ENCODE assay signal across 8 cellular contexts in genomic region chr12:89949457-89950195, GRCh38.
DNase-seq lines count a peak whose midpoint lies in the region; ATAC-seq, FAIRE-seq and TF ChIP-seq lines count a peak whose summit lies in the region.

No MANE protein-coding gene starts in this region.

- no TSS peak for BruUV-seq in Panc1 (replicated peaks; lab: Mats Ljungman, UMichigan)

- H3K4me3 Mint-ChIP-seq in mesothelial cell of epicardium: no peak overlapping the region

- CTCF ChIA-PET in Panc1 (lab: Charles Lee): no interaction called here

- no peaks in the 10 kb centered on the region for H3K27me3 Mint-ChIP-seq in mesothelial cell of epicardium (ENCODE audit: low read depth)

- TF ChIP-seq CTCF in Panc1 (IDR thresholded peaks at IDR 0.05): peak; percentile 10; the same call in 1 of the 2 replicates
- TF ChIP-seq CTCF in bronchial epithelial cell (IDR thresholded peaks at IDR 0.05; ENCODE audit: insufficient read depth, low read length, severe bottlenecking): no peak
- TF ChIP-seq CTCF in mesothelial cell of epicardium (IDR thresholded peaks at IDR 0.05; ENCODE audit: unreplicated experiment): no peak

- peaks cover 74% of the 10 kb centered on the region for H3K4me1 Mint-ChIP-seq in mesothelial cell of epicardium

- ATAC-seq in GM18858 (IDR thresholded peaks at IDR 0.05; ENCODE audit: unreplicated experiment): peak; percentile 88
- ATAC-seq in HG02981 (IDR thresholded peaks at IDR 0.05; ENCODE audit: unreplicated experiment): peak; percentile 95
- ATAC-seq in Panc1: peak; percentile 81

- H3K27ac ChIP-seq in Panc1 (ENCODE audit: low read length): peak overlapping the region; percentile 82

- H3K9me3 ChIP-seq in Panc1 (ENCODE audit: control insufficient read depth, insufficient read depth, low read depth, low read length): no peaks in the 10 kb centered on the region

- peak overlapping the region; percentile 82 for H3K27ac Mint-ChIP-seq in mesothelial cell of epicardium

- H3K36me3 ChIP-seq in Panc1 (ENCODE audit: control insufficient read depth, insufficient read depth, low read length): no peaks in the 10 kb centered on the region
- H3K36me3 ChIP-seq in bronchial epithelial cell (ENCODE audit: control insufficient read depth, insufficient read depth, low read length): no peaks in the 10 kb centered on the region

- no peak overlapping the region for H3K4me3 ChIP-seq in Panc1 (ENCODE audit: low read depth in 2 of 2, low read length in 2 of 2)
- H3K4me3 ChIP-seq in bronchial epithelial cell (ENCODE audit: low read depth, low read length): no peak overlapping the region

- H3K36me3 Mint-ChIP-seq in mesothelial cell of epicardium: no peaks in the 10 kb centered on the region

- in situ Hi-C loops in Panc1 (cut with HindIII; ENCODE audit: low pct_unique_long_range_greater_than_20kb, low sequenced_read_pairs): no loop called here

- FAIRE-seq in bronchial epithelial cell (lab: Jason Lieb, UNC): no peak

- DNase-seq in AG08395 (ENCODE audit: low spot score) (peak; percentile 57), Panc1 (ENCODE audit: low read depth, low spot score) (peak; percentile 39), bronchial epithelial cell (ENCODE audit: low read depth) (peak; percentile 79), mesothelial cell of epicardium (ENCODE audit: low spot score in 2 of 2, unreplicated experiment in 2 of 2) (no peak), NCI-H2196 (lab: John Stamatoyannopoulos, UW; ENCODE audit: unreplicated experiment) (no peak), NCI-H146 (lab: John Stamatoyannopoulos, UW) (no peak)

- H3K9me3 Mint-ChIP-seq in mesothelial cell of epicardium: no peaks in the 10 kb centered on the region

- H3K4me1 ChIP-seq in Panc1 (ENCODE audit: control insufficient read depth, insufficient read depth, low read length): peaks cover 28% of the 10 kb centered on the region

- POLR2A ChIA-PET in Panc1 (lab: Charles Lee): no interaction called here

- H3K27me3 ChIP-seq in Panc1 (ENCODE audit: control insufficient read depth, insufficient read depth, low read length) (no peaks in the 10 kb centered on the region), bronchial epithelial cell (ENCODE audit: control insufficient read depth, insufficient read depth, low read length) (no peaks in the 10 kb centered on the region)

- intact Hi-C loops in Panc1 (cut with micrococcal nuclease; ENCODE audit: unreplicated experiment): loop anchor here (5.0 kb wide), 1 partner anchor 242 kb away; the partner anchor contains the start of gene ATP2B1

Comparison
In these comparisons a context has a peak if more than half of its experiments do, and no peak if none do; other contexts are left out.
1. DNase-seq: peak in AG08395 (single experiment), Panc1 (single experiment) and bronchial epithelial cell (single experiment); none in mesothelial cell of epicardium (0 of 2), NCI-H2196 (single experiment) and NCI-H146 (single experiment).
2. Peak in every context shown above with its lines, with median percentiles within 50 percentile points of each other: ATAC-seq.